Comparison of ENCODE assay signal across 9 cellular contexts in genomic region chr2:234952270-234953115, GRCh38. TPM values are rescaled to one million over a fixed set of nuclear protein-coding genes. Genes with fewer than 3 reads are reported as not detected.
A peak's percentile ranks its signal among the peaks of the same experiment; 100 is the strongest.
DNase-seq lines count a peak whose midpoint lies in the region; ATAC-seq, FAIRE-seq and TF ChIP-seq lines count a peak whose summit lies in the region.
"Had no signal": no experiment of that assay in that cellular context is flagged by ENCODE, and none has a peak within 500 bp of the region (broad histone marks: within the 10 kb centered on the region; RNA-seq: fewer than 3 reads in every experiment).

No MANE protein-coding gene starts in this region.

- no CpG with 5 or more reads among the region's 102 CpGs for WGBS in trophoblast cell (ENCODE audit: extremely low coverage, insufficient coverage, insufficient read length)

- peak overlapping the region; percentile 72 for H3K4me2 ChIP-seq in trophoblast cell (ENCODE audit: low read length)

- H3K4me1 ChIP-seq in cardiac muscle cell (ENCODE audit: low read depth) (peaks cover 23% of the 10 kb centered on the region), trophoblast cell (ENCODE audit: control insufficient read depth in 1 of 2, insufficient read depth in 2 of 2, low read length in 2 of 2) (peaks cover 13 to 29% of the 10 kb centered on the region in 2 experiments)

- H3K79me1 ChIP-seq in trophoblast cell (ENCODE audit: low read length), result peaks cover 20% of the 10 kb centered on the region

- no peak for ATAC-seq in activated B cell treated with CpG ODN at 0.5 μM for 24 hours (ENCODE audit: low read depth)
- no peak for ATAC-seq in GM18909 (IDR thresholded peaks at IDR 0.05; ENCODE audit: poor library complexity, unreplicated experiment)

- H3K79me2 ChIP-seq in trophoblast cell (ENCODE audit: control insufficient read depth, insufficient read depth, low read length, poor library complexity), result peaks cover 28% of the 10 kb centered on the region

- H3K9ac ChIP-seq in trophoblast cell (ENCODE audit: low read length), result peak overlapping the region; percentile 88

- H2BK12ac ChIP-seq in trophoblast cell (ENCODE audit: low read length), result peak overlapping the region; percentile 55

- intact Hi-C loops in activated B cell treated with CpG ODN at 0.5 μM for 24 hours (cut with micrococcal nuclease), result loop anchor here (5.0 kb wide), 2 partner anchors 95 to 400 kb away; no protein-coding TSS in a partner anchor

- no peak overlapping the region for H2AK5ac ChIP-seq in trophoblast cell (ENCODE audit: low read length)

- H3K27me3 ChIP-seq in cardiac muscle cell (no peaks in the 10 kb centered on the region), trophoblast cell (ENCODE audit: insufficient read depth, low read length) (no peaks in the 10 kb centered on the region)

- H2BK120ac ChIP-seq in trophoblast cell (ENCODE audit: insufficient read depth, low read length, poor library complexity), result peak overlapping the region; percentile 29

- DNase-seq in NCI-H82 (lab: John Stamatoyannopoulos, UW), result peak; percentile 41
- DNase-seq in NCI-H82 treated with DMSO at 0.1 percent for 48 hours (lab: John Stamatoyannopoulos, UW; ENCODE audit: unreplicated experiment), result no peak
- DNase-seq in activated B cell treated with CpG ODN at 0.5 μM for 24 hours, result no peak
- peak in 1 of 2 donors; percentile 64 for DNase-seq in cardiac muscle cell (ENCODE audit: low read depth in 1 of 2, low spot score in 1 of 2)
- peak; percentile 22 to 66 for DNase-seq in trophoblast cell
- no peak for DNase-seq in hippocampal formation (lab: John Stamatoyannopoulos, UW)
- DNase-seq in GM12892 (ENCODE audit: insufficient read length), result no peak

- TF ChIP-seq CTCF in activated B cell treated with CpG ODN at 0.5 μM for 24 hours (IDR thresholded peaks at IDR 0.05), result no peak
- TF ChIP-seq CTCF in cardiac muscle cell (IDR thresholded peaks at IDR 0.05; ENCODE audit: low read depth, low read length), result no peak

- H4K8ac ChIP-seq in trophoblast cell (ENCODE audit: low read depth, low read length), result peak overlapping the region; percentile 50

- H3K4me3 ChIP-seq in cardiac muscle cell, result peak overlapping the region; percentile 98
- H3K4me3 ChIP-seq in trophoblast cell (ENCODE audit: low read depth, low read length), result peak overlapping the region; percentile 87

- no peaks in the 10 kb centered on the region for H3K36me3 Mint-ChIP-seq in activated B cell treated with CpG ODN at 0.5 μM for 24 hours (ENCODE audit: low read depth)

- H3K14ac ChIP-seq in trophoblast cell (ENCODE audit: low read length), result peak overlapping the region; percentile 81

- no peak overlapping the region for H3K27ac Mint-ChIP-seq in activated B cell treated with CpG ODN at 0.5 μM for 24 hours

- H3K27ac ChIP-seq in cardiac muscle cell (peak overlapping the region; percentile 91), trophoblast cell (ENCODE audit: low read depth, low read length) (peak overlapping the region; percentile 3)

- POLR2A ChIA-PET in activated B cell treated with CpG ODN at 0.5 μM for 24 hours (lab: Charles Lee), result no interaction called here

- H3K18ac ChIP-seq in trophoblast cell (ENCODE audit: low read length), result peak overlapping the region; percentile 72

- H3K9me3 Mint-ChIP-seq in activated B cell treated with CpG ODN at 0.5 μM for 24 hours, result no peaks in the 10 kb centered on the region

- H3K36me3 ChIP-seq in cardiac muscle cell (no peaks in the 10 kb centered on the region), trophoblast cell (ENCODE audit: control insufficient read depth in 1 of 2, insufficient read depth in 2 of 2, low read length in 2 of 2) (peaks cover 0 to 6% of the 10 kb centered on the region in 2 experiments)

- H2AFZ ChIP-seq in trophoblast cell (ENCODE audit: insufficient read depth, low read length, poor library complexity), result peak overlapping the region; percentile 54

- H3K27me3 Mint-ChIP-seq in activated B cell treated with CpG ODN at 0.5 μM for 24 hours, result peaks cover 50% of the 10 kb centered on the region

- H3K9me3 ChIP-seq in cardiac muscle cell (ENCODE audit: low read depth) (no peaks in the 10 kb centered on the region), trophoblast cell (ENCODE audit: insufficient read depth, low read depth, low read length) (no peaks in the 10 kb centered on the region)

- CTCF ChIA-PET in activated B cell treated with CpG ODN at 0.5 μM for 24 hours (lab: Charles Lee), result no interaction called here

- no peak for FAIRE-seq in GM12892 (lab: Jason Lieb, UNC)
- FAIRE-seq: G401.6 had no signal

- no peak for TF ChIP-seq POLR2A in GM12892 (IDR thresholded peaks at IDR 0.05; ENCODE audit: low read depth, low read length)

- H2BK5ac ChIP-seq in trophoblast cell (ENCODE audit: low read depth, low read length, poor library complexity), result peak overlapping the region; percentile 24

- H4K91ac ChIP-seq in trophoblast cell (ENCODE audit: low read depth, low read length), result peak overlapping the region; percentile 82

- peak overlapping the region; percentile 7 for H4K12ac ChIP-seq in trophoblast cell (ENCODE audit: low read depth, low read length)

- peaks cover 15% of the 10 kb centered on the region for H3K4me1 Mint-ChIP-seq in activated B cell treated with CpG ODN at 0.5 μM for 24 hours

- peak overlapping the region; percentile 28 for H3K4ac ChIP-seq in trophoblast cell (ENCODE audit: low read depth, low read length)

- no peak overlapping the region for H3K23ac ChIP-seq in trophoblast cell (ENCODE audit: low read length)

- H3K4me3 Mint-ChIP-seq in activated B cell treated with CpG ODN at 0.5 μM for 24 hours, result peak overlapping the region; percentile 82

RNA-seq across cellular contexts. Expression of gene SH3BP4, which starts 0.7 kb away (rescaled TPM):
- total RNA-seq in activated B cell treated with CpG ODN at 0.5 μM for 24 hours (0.76 and 1.1 TPM in 2 replicates), cardiac muscle cell (55.0 and 71.3 TPM in 2 replicates)
- polyA plus RNA-seq in cardiac muscle cell, result 35.8 and 48.5 TPM in 2 replicates
- polyA plus RNA-seq in trophoblast cell (2013), result 35.4 and 36.3 TPM in 2 replicates
- not detected for polyA plus RNA-seq in GM12892 (2012; ENCODE audit: missing spikeins)

Comparison
In these comparisons a context has a peak if more than half of its experiments do, and no peak if none do; other contexts are left out.
1. DNase-seq: peak in NCI-H82 (single experiment) and trophoblast cell (2 of 2); none in NCI-H82 treated with DMSO at 0.1 percent for 48 hours (single experiment), activated B cell treated with CpG ODN at 0.5 μM for 24 hours (single experiment), hippocampal formation (0 of 2) and GM12892 (single experiment).
2. RNA of gene SH3BP4, which starts 0.7 kb away (total RNA-seq): 55.0 to 71.3 TPM in cardiac muscle cell; 0.76 to 1.1 TPM in activated B cell treated with CpG ODN at 0.5 μM for 24 hours; every median in the first group is over 10 times any median in the second.